In genomic region chr7:32998363-32999171, GRCh38 we compare ENCODE assay signal across 8 cellular contexts. TPM values are rescaled to one million over a fixed set of nuclear protein-coding genes. Genes with fewer than 3 reads are reported as not detected.
DNase-seq lines count a peak whose midpoint lies in the region; ATAC-seq lines count a peak whose summit lies in the region.
"Not testable (repeated sequence)": the region's sequence is repeated elsewhere in the genome, so short reads cannot be mapped to it uniquely, and the experiment has no call there.

No MANE protein-coding gene starts in this region.

- H3K4me3 Mint-ChIP-seq in T-helper 2 cell treated with Interferon-gamma antibody and Interleukin-4, amounts not matched to agents 5 μg/mL and 100 μg/mL, for 36 hours: peak overlapping the region; percentile 15
- H3K4me3 Mint-ChIP-seq in dendritic cell treated with granulocyte-macrophage colony-stimulating factor and Interleukin-4, amounts not matched to agents 40 ng/mL and 50 ng/mL, for 4 days: peak overlapping the region; percentile 41

- not testable (repeated sequence) for H3K4me1 Mint-ChIP-seq in T-helper 2 cell treated with Interferon-gamma antibody and Interleukin-4, amounts not matched to agents 5 μg/mL and 100 μg/mL, for 36 hours (ENCODE audit: low read depth)
- peaks cover 11% of the 10 kb centered on the region for H3K4me1 Mint-ChIP-seq in dendritic cell treated with granulocyte-macrophage colony-stimulating factor and Interleukin-4, amounts not matched to agents 40 ng/mL and 50 ng/mL, for 4 days (ENCODE audit: low read depth)

- not testable (repeated sequence) for H3K27ac Mint-ChIP-seq in T-helper 2 cell treated with Interferon-gamma antibody and Interleukin-4, amounts not matched to agents 5 μg/mL and 100 μg/mL, for 36 hours; dendritic cell treated with granulocyte-macrophage colony-stimulating factor and Interleukin-4, amounts not matched to agents 40 ng/mL and 50 ng/mL, for 4 days

- H3K36me3 Mint-ChIP-seq in T-helper 2 cell treated with Interferon-gamma antibody and Interleukin-4, amounts not matched to agents 5 μg/mL and 100 μg/mL, for 36 hours (ENCODE audit: low read depth); dendritic cell treated with granulocyte-macrophage colony-stimulating factor and Interleukin-4, amounts not matched to agents 40 ng/mL and 50 ng/mL, for 4 days (ENCODE audit: low read depth): not testable (repeated sequence)

- DNase-seq in A172 (ENCODE audit: low spot score) (peak; percentile 84), NCI-H2029 treated with DMSO at 0.1 percent for 48 hours (lab: John Stamatoyannopoulos, UW) (peak; percentile 26), islet precursor cell (peak; percentile 87), posterior vena cava (ENCODE audit: low spot score) (peak; percentile 75)
- not testable (repeated sequence) for DNase-seq in T-helper 2 cell treated with Interferon-gamma antibody and Interleukin-4, amounts not matched to agents 5 μg/mL and 100 μg/mL, for 36 hours (ENCODE audit: low spot score)

- not testable (repeated sequence) for H3K9me3 Mint-ChIP-seq in T-helper 2 cell treated with Interferon-gamma antibody and Interleukin-4, amounts not matched to agents 5 μg/mL and 100 μg/mL, for 36 hours; dendritic cell treated with granulocyte-macrophage colony-stimulating factor and Interleukin-4, amounts not matched to agents 40 ng/mL and 50 ng/mL, for 4 days

- intact Hi-C loops in dendritic cell treated with granulocyte-macrophage colony-stimulating factor and Interleukin-4, amounts not matched to agents 40 ng/mL and 50 ng/mL, for 4 days (cut with micrococcal nuclease); posterior vena cava (cut with DNase I): not testable (repeated sequence)

- ATAC-seq in GM18517 (IDR thresholded peaks at IDR 0.05; ENCODE audit: unreplicated experiment) (peak; percentile 49), HG02938 (IDR thresholded peaks at IDR 0.05; ENCODE audit: unreplicated experiment) (peak; percentile 54)

- H3K27me3 Mint-ChIP-seq in T-helper 2 cell treated with Interferon-gamma antibody and Interleukin-4, amounts not matched to agents 5 μg/mL and 100 μg/mL, for 36 hours (ENCODE audit: low read depth): not testable (repeated sequence)
- peaks cover 15% of the 10 kb centered on the region for H3K27me3 Mint-ChIP-seq in dendritic cell treated with granulocyte-macrophage colony-stimulating factor and Interleukin-4, amounts not matched to agents 40 ng/mL and 50 ng/mL, for 4 days

RNA-seq across cellular contexts. Expression of gene FKBP9, which starts 41.3 kb away (rescaled TPM):
- 230 and 277 TPM in 2 replicates for total RNA-seq in A172 (2014; rRNA removed; shearing (Covaris generic))
- 100 to 1,000 TPM; 129 to 163 TPM for total RNA-seq in posterior vena cava
